ENCODE assay signal across 1 cellular context in the genomic region with DNA sequence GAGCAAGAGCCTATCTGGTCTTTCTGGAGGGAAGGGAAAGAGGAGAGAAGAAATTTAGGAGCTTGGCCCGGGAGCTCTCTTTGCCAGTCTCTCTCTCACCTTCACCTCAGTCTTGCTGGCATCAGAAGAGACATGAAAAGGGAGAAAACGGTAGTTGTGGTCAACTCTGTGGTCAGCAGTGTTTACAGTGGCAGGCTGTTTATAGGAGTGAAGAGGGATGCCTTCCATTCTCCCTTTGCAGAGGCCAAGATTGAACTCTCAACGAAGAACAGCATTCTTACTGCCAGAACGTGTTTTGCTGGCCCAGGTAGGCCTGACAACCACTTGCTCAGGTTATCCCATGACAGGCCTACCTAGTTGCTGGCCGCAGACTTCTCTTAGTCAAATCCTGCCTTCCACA.
TF ChIP-seq lines count a peak whose summit lies in the region.

No MANE protein-coding gene starts in this region.

TF ChIP-seq in GM23338, 12 proteins besides CTCF, POLR2A, EP300 and RAD21 (continued from another document):
- TF ChIP-seq, protein P1, sequence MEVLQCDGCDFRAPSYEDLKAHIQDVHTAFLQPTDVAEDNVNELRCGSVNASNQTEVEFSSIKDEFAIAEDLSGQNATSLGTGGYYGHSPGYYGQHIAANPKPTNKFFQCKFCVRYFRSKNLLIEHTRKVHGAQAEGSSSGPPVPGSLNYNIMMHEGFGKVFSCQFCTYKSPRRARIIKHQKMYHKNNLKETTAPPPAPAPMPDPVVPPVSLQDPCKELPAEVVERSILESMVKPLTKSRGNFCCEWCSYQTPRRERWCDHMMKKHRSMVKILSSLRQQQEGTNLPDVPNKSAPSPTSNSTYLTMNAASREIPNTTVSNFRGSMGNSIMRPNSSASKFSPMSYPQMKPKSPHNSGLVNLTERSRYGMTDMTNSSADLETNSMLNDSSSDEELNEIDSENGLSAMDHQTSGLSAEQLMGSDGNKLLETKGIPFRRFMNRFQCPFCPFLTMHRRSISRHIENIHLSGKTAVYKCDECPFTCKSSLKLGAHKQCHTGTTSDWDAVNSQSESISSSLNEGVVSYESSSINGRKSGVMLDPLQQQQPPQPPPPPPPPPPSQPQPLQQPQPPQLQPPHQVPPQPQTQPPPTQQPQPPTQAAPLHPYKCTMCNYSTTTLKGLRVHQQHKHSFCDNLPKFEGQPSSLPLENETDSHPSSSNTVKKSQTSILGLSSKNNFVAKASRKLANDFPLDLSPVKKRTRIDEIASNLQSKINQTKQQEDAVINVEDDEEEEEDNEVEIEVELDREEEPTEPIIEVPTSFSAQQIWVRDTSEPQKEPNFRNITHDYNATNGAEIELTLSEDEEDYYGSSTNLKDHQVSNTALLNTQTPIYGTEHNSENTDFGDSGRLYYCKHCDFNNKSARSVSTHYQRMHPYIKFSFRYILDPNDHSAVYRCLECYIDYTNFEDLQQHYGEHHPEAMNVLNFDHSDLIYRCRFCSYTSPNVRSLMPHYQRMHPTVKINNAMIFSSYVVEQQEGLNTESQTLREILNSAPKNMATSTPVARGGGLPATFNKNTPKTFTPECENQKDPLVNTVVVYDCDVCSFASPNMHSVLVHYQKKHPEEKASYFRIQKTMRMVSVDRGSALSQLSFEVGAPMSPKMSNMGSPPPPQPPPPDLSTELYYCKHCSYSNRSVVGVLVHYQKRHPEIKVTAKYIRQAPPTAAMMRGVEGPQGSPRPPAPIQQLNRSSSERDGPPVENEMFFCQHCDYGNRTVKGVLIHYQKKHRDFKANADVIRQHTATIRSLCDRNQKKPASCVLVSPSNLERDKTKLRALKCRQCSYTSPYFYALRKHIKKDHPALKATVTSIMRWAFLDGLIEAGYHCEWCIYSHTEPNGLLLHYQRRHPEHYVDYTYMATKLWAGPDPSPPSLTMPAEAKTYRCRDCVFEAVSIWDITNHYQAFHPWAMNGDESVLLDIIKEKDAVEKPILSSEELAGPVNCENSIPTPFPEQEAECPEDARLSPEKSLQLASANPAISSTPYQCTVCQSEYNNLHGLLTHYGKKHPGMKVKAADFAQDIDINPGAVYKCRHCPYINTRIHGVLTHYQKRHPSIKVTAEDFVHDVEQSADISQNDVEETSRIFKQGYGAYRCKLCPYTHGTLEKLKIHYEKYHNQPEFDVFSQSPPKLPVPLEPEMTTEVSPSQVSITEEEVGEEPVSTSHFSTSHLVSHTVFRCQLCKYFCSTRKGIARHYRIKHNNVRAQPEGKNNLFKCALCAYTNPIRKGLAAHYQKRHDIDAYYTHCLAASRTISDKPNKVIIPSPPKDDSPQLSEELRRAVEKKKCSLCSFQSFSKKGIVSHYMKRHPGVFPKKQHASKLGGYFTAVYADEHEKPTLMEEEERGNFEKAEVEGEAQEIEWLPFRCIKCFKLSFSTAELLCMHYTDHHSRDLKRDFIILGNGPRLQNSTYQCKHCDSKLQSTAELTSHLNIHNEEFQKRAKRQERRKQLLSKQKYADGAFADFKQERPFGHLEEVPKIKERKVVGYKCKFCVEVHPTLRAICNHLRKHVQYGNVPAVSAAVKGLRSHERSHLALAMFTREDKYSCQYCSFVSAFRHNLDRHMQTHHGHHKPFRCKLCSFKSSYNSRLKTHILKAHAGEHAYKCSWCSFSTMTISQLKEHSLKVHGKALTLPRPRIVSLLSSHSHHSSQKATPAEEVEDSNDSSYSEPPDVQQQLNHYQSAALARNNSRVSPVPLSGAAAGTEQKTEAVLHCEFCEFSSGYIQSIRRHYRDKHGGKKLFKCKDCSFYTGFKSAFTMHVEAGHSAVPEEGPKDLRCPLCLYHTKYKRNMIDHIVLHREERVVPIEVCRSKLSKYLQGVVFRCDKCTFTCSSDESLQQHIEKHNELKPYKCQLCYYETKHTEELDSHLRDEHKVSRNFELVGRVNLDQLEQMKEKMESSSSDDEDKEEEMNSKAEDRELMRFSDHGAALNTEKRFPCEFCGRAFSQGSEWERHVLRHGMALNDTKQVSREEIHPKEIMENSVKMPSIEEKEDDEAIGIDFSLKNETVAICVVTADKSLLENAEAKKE (CRISPR knock-in tag; IDR thresholded peaks at IDR 0.05) = no peak
- TF ChIP-seq JUNB (IDR thresholded peaks at IDR 0.05; ENCODE audit: unreplicated experiment) (no peak), CREB1 (CRISPR knock-in tag; IDR thresholded peaks at IDR 0.05; ENCODE audit: low read depth) (no peak), EZH2phosphoT487 (IDR thresholded peaks at IDR 0.05; ENCODE audit: unreplicated experiment) (no peak), STAT1 (IDR thresholded peaks at IDR 0.05; ENCODE audit: unreplicated experiment) (no peak)
- TF ChIP-seq, protein P2, sequence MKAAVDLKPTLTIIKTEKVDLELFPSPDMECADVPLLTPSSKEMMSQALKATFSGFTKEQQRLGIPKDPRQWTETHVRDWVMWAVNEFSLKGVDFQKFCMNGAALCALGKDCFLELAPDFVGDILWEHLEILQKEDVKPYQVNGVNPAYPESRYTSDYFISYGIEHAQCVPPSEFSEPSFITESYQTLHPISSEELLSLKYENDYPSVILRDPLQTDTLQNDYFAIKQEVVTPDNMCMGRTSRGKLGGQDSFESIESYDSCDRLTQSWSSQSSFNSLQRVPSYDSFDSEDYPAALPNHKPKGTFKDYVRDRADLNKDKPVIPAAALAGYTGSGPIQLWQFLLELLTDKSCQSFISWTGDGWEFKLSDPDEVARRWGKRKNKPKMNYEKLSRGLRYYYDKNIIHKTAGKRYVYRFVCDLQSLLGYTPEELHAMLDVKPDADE (IDR thresholded peaks at IDR 0.05) = no peak
